19 cellular contexts compared by ENCODE assay signal in the genomic region with DNA sequence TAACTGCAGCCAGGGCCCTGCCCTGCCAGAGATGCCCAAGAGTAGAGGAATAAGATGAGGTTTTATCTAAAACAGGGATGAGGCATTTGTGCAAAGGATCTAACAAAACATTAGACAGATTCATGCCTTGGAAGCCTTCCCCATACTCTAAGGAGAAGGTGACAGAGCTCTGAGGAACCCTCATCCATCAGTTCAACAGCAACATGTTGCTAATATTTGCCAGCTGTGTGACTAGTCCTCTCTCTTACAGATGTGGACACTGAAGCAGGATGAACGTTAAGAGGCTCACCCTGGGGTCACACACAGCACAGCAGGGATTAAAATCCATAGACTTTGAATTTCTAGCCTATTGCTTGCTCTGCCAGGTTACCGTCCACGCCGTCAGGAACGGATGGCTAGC.
DNase-seq lines count a peak whose midpoint lies in the region; ATAC-seq, FAIRE-seq and TF ChIP-seq lines count a peak whose summit lies in the region.
"Had no signal": no experiment of that assay in that cellular context is flagged by ENCODE, and none has a peak within 500 bp of the region (broad histone marks: within the 10 kb centered on the region; RNA-seq: fewer than 3 reads in every experiment).

No MANE protein-coding gene starts in this region.

- no peak overlapping the region for H3K4me3 Mint-ChIP-seq in CD8-positive, alpha-beta T cell
- H3K4me3 Mint-ChIP-seq: CD14-positive monocyte had no signal

- peak; percentile 40 for FAIRE-seq in bronchial epithelial cell (lab: Jason Lieb, UNC)
- FAIRE-seq: A204.1, RCC 7860 had no signal

- H3K36me3 ChIP-seq in bronchial epithelial cell (ENCODE audit: control insufficient read depth, insufficient read depth, low read length) (no peaks in the 10 kb centered on the region), neuronal stem cell (replicated peaks in 1 of 2; ENCODE audit: control insufficient read depth in 2 of 2, insufficient read depth in 2 of 2, low read length in 2 of 2) (no peaks in the 10 kb centered on the region)
- no peaks in the 10 kb centered on the region for H3K36me3 ChIP-seq in CD8-positive, alpha-beta T cell (ENCODE audit: insufficient read depth, low read length)
- H3K36me3 ChIP-seq: MG63 had no signal

- H3K4me1 ChIP-seq in neuronal stem cell (ENCODE audit: control insufficient read depth in 2 of 2, insufficient read depth in 1 of 2, low read depth in 1 of 2, low read length in 2 of 2), result peaks cover 3 to 4% of the 10 kb centered on the region in 2 donors
- H3K4me1 ChIP-seq in CD8-positive, alpha-beta T cell (ENCODE audit: insufficient read depth, low read length), result no peaks in the 10 kb centered on the region

- no peak overlapping the region for H3K4ac ChIP-seq in neuronal stem cell (ENCODE audit: low read length)

- no peak overlapping the region for H2BK5ac ChIP-seq in neuronal stem cell (ENCODE audit: low read length)

- no peak overlapping the region for H3K18ac ChIP-seq in neuronal stem cell (ENCODE audit: low read length)

- WGBS in neuronal stem cell (ENCODE audit: extremely low coverage in 2 of 2, insufficient read length in 2 of 2, insufficient replicate concordance in 1 of 2), 2 donors, result no CpG with 5 or more reads among the region's 5 CpGs

- H3K27me3 Mint-ChIP-seq in CD8-positive, alpha-beta T cell (ENCODE audit: low read depth), result peaks cover 2% of the 10 kb centered on the region

- peak; percentile 56 for DNase-seq in AG10803 (ENCODE audit: low read depth)
- DNase-seq in HCEC 1CT, result peak; percentile 6
- DNase-seq in bronchial epithelial cell (ENCODE audit: low read depth), result no peak
- no peak for DNase-seq in neuronal stem cell (ENCODE audit: low spot score)
- no peak for DNase-seq in CD8-positive, alpha-beta T cell
- DNase-seq in SW480 (ENCODE audit: low spot score), result no peak
- DNase-seq in erythroblast (lab: John Stamatoyannopoulos, UW), result no peak
- DNase-seq in H4 (ENCODE audit: low spot score), result no peak
- DNase-seq: DMS53, MG63, NCI-H1092, NCI-H1694, NCI-H2107, NCI-H226, NCI-H524 treated with DMSO at 0.1 percent for 48 hours, SHP77 had no signal

- intact Hi-C loops in CD8-positive, alpha-beta T cell (cut with DNase I, micrococcal nuclease), result no loop called here

- no peak overlapping the region for H3K27ac Mint-ChIP-seq in CD8-positive, alpha-beta T cell
- H3K27ac Mint-ChIP-seq: CD14-positive monocyte had no signal

- H2AFZ ChIP-seq in neuronal stem cell (ENCODE audit: low read length), result peak overlapping the region; percentile 66

- H3K4me2 ChIP-seq in neuronal stem cell (ENCODE audit: insufficient read depth, low read length, poor library complexity, severe bottlenecking), result no peak overlapping the region

- H3K14ac ChIP-seq in neuronal stem cell (ENCODE audit: low read length), result no peak overlapping the region

- H4K91ac ChIP-seq in neuronal stem cell (ENCODE audit: low read depth, low read length, poor library complexity), result no peak overlapping the region

- CTCF ChIA-PET in CD8-positive, alpha-beta T cell (lab: Charles Lee), result no interaction called here

- H3K4me3 ChIP-seq in AG10803 (ENCODE audit: low read length) (no peak overlapping the region), bronchial epithelial cell (ENCODE audit: low read depth, low read length) (no peak overlapping the region), neuronal stem cell (ENCODE audit: low read length in 2 of 2) (no peak overlapping the region)
- H3K4me3 ChIP-seq in CD8-positive, alpha-beta T cell (ENCODE audit: low read depth, low read length), result no peak overlapping the region
- H3K4me3 ChIP-seq: MG63 had no signal

- no peak overlapping the region for H2BK15ac ChIP-seq in neuronal stem cell (ENCODE audit: low read length)

- POLR2A ChIA-PET in CD8-positive, alpha-beta T cell (lab: Charles Lee), result no interaction called here

- H2AK5ac ChIP-seq in neuronal stem cell (ENCODE audit: low read depth, low read length), result no peak overlapping the region

- TF ChIP-seq POLR2A in erythroblast (IDR thresholded peaks at IDR 0.05; ENCODE audit: low read length), result no peak

- no peaks in the 10 kb centered on the region for H3K27me3 ChIP-seq in bronchial epithelial cell (ENCODE audit: control insufficient read depth, insufficient read depth, low read length)
- no peaks in the 10 kb centered on the region for H3K27me3 ChIP-seq in neuronal stem cell (ENCODE audit: control insufficient read depth in 3 of 3, insufficient read depth in 3 of 3, low read depth in 1 of 3, low read length in 3 of 3)
- no peaks in the 10 kb centered on the region for H3K27me3 ChIP-seq in CD8-positive, alpha-beta T cell (ENCODE audit: insufficient read depth, low read length)

- no peaks in the 10 kb centered on the region for H3K79me1 ChIP-seq in neuronal stem cell (ENCODE audit: low read depth, low read length)

- H3K36me3 Mint-ChIP-seq in CD8-positive, alpha-beta T cell, result no peaks in the 10 kb centered on the region
- H3K36me3 Mint-ChIP-seq: CD14-positive monocyte had no signal

- H3K9me3 Mint-ChIP-seq in CD8-positive, alpha-beta T cell, result no peaks in the 10 kb centered on the region

- no peak overlapping the region for H3K23ac ChIP-seq in neuronal stem cell (ENCODE audit: low read depth, low read length, poor library complexity)

- ATAC-seq in CD8-positive, alpha-beta T cell, result no peak

- H2BK12ac ChIP-seq in neuronal stem cell (ENCODE audit: low read length), result no peak overlapping the region

- no peak overlapping the region for H2BK120ac ChIP-seq in neuronal stem cell (ENCODE audit: low read depth, low read length)

- H4K8ac ChIP-seq in neuronal stem cell (ENCODE audit: low read depth, low read length), result no peak overlapping the region

- TF ChIP-seq CTCF in AG10803 (conservative IDR thresholded peaks at IDR 0.05; ENCODE audit: low read length) (no peak), bronchial epithelial cell (IDR thresholded peaks at IDR 0.05; ENCODE audit: insufficient read depth, low read length, severe bottlenecking) (no peak)
- TF ChIP-seq CTCF in CD8-positive, alpha-beta T cell (IDR thresholded peaks at IDR 0.05), result no peak

- no peak overlapping the region for H3K27ac ChIP-seq in neuronal stem cell (replicated peaks; ENCODE audit: low read length)
- H3K27ac ChIP-seq in CD8-positive, alpha-beta T cell (ENCODE audit: low read depth, low read length), result no peak overlapping the region

- H3K9me3 ChIP-seq in neuronal stem cell (replicated peaks in 1 of 2; ENCODE audit: control insufficient read depth in 2 of 2, insufficient read depth in 1 of 2, low read depth in 1 of 2, low read length in 2 of 2), result no peaks in the 10 kb centered on the region
- H3K9me3 ChIP-seq in CD8-positive, alpha-beta T cell (ENCODE audit: low read length), result no peaks in the 10 kb centered on the region
- H3K9me3 ChIP-seq: MG63 had no signal

- H3K4me1 Mint-ChIP-seq in CD8-positive, alpha-beta T cell (ENCODE audit: low read depth), result no peaks in the 10 kb centered on the region

- no peak overlapping the region for H3K9ac ChIP-seq in neuronal stem cell (ENCODE audit: low read depth, low read length, poor library complexity)

Comparison
In these comparisons a context has a peak if more than half of its experiments do, and no peak if none do; other contexts are left out.
1. DNase-seq: peak in AG10803 (single experiment) and HCEC 1CT (single experiment); none in bronchial epithelial cell (single experiment), neuronal stem cell (single experiment), CD8-positive, alpha-beta T cell (0 of 7), SW480 (single experiment), erythroblast (0 of 2) and H4 (single experiment).